ENCODE assay signal across 1 cellular context in the genomic region with DNA sequence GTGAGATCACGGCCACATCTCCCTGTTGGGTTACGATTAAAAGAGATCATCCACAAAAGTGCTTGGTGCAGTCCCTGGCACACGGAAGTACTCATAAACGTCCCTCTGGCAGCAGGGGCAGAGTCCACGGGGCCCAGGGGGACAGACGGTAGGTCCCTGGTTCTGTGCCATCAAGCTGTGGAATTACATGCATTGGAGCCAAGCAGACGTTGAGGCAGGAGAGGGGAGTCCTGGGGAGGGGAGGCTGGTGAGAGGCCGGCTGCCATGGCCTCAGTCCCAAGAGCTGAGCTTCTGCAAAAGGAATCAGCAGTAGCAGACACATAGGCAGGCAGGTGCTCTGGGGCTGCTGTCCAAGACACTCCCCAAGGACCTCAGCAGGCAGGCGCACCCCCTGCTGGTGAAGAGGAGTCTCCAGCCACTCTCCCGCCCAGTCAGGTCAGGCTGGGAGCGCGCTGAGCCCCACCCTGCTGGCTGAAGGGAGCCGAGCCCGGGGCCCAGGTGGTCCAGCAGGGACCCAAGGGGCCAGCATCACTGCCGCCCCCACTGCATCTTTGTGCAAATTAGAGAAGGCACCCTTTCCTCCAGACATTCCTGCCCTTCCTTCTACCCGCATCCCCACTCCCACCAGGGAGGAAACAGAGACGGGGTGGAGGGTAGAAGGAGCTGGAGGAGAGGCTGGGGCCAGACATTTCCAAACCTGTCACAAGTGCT.
TF ChIP-seq lines count a peak whose summit lies in the region.

No MANE protein-coding gene starts in this region.

TF ChIP-seq in HepG2, 621 proteins besides CTCF, POLR2A, EP300 and RAD21 (continued from another document and continues in another):
- TF ChIP-seq, protein P1, sequence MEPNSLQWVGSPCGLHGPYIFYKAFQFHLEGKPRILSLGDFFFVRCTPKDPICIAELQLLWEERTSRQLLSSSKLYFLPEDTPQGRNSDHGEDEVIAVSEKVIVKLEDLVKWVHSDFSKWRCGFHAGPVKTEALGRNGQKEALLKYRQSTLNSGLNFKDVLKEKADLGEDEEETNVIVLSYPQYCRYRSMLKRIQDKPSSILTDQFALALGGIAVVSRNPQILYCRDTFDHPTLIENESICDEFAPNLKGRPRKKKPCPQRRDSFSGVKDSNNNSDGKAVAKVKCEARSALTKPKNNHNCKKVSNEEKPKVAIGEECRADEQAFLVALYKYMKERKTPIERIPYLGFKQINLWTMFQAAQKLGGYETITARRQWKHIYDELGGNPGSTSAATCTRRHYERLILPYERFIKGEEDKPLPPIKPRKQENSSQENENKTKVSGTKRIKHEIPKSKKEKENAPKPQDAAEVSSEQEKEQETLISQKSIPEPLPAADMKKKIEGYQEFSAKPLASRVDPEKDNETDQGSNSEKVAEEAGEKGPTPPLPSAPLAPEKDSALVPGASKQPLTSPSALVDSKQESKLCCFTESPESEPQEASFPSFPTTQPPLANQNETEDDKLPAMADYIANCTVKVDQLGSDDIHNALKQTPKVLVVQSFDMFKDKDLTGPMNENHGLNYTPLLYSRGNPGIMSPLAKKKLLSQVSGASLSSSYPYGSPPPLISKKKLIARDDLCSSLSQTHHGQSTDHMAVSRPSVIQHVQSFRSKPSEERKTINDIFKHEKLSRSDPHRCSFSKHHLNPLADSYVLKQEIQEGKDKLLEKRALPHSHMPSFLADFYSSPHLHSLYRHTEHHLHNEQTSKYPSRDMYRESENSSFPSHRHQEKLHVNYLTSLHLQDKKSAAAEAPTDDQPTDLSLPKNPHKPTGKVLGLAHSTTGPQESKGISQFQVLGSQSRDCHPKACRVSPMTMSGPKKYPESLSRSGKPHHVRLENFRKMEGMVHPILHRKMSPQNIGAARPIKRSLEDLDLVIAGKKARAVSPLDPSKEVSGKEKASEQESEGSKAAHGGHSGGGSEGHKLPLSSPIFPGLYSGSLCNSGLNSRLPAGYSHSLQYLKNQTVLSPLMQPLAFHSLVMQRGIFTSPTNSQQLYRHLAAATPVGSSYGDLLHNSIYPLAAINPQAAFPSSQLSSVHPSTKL (CRISPR knock-in tag; IDR thresholded peaks at IDR 0.05) = peak; percentile 54
- peak; percentile 60; the same call in 1 of the 2 replicates for TF ChIP-seq ZNF598 (CRISPR knock-in tag; IDR thresholded peaks at IDR 0.05; ENCODE audit: borderline replicate concordance)
- no peak for TF ChIP-seq CAMTA2 (CRISPR knock-in tag; IDR thresholded peaks at IDR 0.05; ENCODE audit: borderline replicate concordance)
- TF ChIP-seq KAT2B (IDR thresholded peaks at IDR 0.05; ENCODE audit: borderline replicate concordance, low read depth, low read length) = no peak
- peak; percentile 79; the same call in 1 of the 2 replicates for TF ChIP-seq ZNF274 (CRISPR knock-in tag; IDR thresholded peaks at IDR 0.05)
- no peak for TF ChIP-seq KDM5A (IDR thresholded peaks at IDR 0.05; ENCODE audit: borderline replicate concordance, low read length)
- TF ChIP-seq, protein P2, sequence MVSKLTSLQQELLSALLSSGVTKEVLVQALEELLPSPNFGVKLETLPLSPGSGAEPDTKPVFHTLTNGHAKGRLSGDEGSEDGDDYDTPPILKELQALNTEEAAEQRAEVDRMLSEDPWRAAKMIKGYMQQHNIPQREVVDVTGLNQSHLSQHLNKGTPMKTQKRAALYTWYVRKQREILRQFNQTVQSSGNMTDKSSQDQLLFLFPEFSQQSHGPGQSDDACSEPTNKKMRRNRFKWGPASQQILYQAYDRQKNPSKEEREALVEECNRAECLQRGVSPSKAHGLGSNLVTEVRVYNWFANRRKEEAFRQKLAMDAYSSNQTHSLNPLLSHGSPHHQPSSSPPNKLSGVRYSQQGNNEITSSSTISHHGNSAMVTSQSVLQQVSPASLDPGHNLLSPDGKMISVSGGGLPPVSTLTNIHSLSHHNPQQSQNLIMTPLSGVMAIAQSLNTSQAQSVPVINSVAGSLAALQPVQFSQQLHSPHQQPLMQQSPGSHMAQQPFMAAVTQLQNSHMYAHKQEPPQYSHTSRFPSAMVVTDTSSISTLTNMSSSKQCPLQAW (CRISPR knock-in tag; IDR thresholded peaks at IDR 0.05) = peak; percentile 51; the same call in 1 of the 2 replicates
- TF ChIP-seq, protein P3, sequence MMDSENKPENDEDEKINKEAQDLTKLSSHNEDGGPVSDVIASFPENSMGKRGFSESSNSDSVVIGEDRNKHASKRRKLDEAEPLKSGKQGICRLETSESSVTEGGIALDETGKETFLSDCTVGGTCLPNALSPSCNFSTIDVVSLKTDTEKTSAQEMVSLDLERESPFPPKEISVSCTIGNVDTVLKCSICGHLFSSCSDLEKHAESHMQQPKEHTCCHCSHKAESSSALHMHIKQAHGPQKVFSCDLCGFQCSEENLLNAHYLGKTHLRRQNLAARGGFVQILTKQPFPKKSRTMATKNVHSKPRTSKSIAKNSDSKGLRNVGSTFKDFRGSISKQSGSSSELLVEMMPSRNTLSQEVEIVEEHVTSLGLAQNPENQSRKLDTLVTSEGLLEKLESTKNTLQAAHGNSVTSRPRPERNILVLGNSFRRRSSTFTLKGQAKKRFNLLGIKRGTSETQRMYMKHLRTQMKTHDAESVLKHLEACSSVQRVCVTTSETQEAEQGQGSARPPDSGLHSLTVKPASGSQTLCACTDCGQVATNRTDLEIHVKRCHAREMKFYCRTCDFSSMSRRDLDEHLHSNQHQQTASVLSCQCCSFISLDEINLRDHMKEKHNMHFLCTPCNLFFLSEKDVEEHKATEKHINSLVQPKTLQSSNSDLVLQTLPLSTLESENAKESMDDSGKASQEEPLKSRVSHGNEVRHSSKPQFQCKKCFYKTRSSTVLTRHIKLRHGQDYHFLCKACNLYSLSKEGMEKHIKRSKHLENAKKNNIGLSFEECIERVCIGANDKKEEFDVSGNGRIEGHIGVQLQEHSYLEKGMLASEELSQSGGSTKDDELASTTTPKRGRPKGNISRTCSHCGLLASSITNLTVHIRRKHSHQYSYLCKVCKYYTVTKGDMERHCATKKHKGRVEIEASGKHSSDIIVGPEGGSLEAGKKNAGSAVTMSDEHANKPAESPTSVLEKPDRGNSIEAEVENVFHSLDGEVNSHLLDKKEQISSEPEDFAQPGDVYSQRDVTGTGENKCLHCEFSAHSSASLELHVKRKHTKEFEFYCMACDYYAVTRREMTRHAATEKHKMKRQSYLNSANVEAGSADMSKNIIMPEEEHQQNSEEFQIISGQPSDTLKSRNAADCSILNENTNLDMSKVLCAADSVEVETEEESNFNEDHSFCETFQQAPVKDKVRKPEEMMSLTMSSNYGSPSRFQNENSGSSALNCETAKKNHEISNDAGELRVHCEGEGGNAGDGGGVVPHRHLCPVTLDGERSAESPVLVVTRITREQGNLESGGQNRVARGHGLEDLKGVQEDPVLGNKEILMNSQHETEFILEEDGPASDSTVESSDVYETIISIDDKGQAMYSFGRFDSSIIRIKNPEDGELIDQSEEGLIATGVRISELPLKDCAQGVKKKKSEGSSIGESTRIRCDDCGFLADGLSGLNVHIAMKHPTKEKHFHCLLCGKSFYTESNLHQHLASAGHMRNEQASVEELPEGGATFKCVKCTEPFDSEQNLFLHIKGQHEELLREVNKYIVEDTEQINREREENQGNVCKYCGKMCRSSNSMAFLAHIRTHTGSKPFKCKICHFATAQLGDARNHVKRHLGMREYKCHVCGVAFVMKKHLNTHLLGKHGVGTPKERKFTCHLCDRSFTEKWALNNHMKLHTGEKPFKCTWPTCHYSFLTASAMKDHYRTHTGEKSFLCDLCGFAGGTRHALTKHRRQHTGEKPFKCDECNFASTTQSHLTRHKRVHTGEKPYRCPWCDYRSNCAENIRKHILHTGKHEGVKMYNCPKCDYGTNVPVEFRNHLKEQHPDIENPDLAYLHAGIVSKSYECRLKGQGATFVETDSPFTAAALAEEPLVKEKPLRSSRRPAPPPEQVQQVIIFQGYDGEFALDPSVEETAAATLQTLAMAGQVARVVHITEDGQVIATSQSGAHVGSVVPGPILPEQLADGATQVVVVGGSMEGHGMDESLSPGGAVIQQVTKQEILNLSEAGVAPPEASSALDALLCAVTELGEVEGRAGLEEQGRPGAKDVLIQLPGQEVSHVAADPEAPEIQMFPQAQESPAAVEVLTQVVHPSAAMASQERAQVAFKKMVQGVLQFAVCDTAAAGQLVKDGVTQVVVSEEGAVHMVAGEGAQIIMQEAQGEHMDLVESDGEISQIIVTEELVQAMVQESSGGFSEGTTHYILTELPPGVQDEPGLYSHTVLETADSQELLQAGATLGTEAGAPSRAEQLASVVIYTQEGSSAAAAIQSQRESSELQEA (CRISPR knock-in tag; IDR thresholded peaks at IDR 0.05; ENCODE audit: not compliant biosample characterization) = no peak
- TF ChIP-seq DMAP1 (CRISPR knock-in tag; IDR thresholded peaks at IDR 0.05) = peak; percentile 55; the same call in 1 of the 2 replicates
- TF ChIP-seq KDM1A (CRISPR knock-in tag; IDR thresholded peaks at IDR 0.05) = no peak
- TF ChIP-seq, protein P4, sequence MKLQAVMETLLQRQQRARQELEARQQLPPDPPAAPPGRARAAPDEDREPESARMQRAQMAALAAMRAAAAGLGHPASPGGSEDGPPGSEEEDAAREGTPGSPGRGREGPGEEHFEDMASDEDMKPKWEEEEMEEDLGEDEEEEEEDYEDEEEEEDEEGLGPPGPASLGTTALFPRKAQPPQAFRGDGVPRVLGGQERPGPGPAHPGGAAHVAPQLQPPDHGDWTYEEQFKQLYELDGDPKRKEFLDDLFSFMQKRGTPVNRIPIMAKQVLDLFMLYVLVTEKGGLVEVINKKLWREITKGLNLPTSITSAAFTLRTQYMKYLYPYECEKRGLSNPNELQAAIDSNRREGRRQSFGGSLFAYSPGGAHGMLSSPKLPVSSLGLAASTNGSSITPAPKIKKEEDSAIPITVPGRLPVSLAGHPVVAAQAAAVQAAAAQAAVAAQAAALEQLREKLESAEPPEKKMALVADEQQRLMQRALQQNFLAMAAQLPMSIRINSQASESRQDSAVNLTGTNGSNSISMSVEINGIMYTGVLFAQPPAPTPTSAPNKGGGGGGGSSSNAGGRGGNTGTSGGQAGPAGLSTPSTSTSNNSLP (IDR thresholded peaks at IDR 0.05; ENCODE audit: low read depth, low read length) = no peak
- TF ChIP-seq SMARCE1 (IDR thresholded peaks at IDR 0.05; ENCODE audit: borderline replicate concordance) = no peak
- TF ChIP-seq, protein P5, sequence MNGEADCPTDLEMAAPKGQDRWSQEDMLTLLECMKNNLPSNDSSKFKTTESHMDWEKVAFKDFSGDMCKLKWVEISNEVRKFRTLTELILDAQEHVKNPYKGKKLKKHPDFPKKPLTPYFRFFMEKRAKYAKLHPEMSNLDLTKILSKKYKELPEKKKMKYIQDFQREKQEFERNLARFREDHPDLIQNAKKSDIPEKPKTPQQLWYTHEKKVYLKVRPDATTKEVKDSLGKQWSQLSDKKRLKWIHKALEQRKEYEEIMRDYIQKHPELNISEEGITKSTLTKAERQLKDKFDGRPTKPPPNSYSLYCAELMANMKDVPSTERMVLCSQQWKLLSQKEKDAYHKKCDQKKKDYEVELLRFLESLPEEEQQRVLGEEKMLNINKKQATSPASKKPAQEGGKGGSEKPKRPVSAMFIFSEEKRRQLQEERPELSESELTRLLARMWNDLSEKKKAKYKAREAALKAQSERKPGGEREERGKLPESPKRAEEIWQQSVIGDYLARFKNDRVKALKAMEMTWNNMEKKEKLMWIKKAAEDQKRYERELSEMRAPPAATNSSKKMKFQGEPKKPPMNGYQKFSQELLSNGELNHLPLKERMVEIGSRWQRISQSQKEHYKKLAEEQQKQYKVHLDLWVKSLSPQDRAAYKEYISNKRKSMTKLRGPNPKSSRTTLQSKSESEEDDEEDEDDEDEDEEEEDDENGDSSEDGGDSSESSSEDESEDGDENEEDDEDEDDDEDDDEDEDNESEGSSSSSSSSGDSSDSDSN (CRISPR knock-in tag; IDR thresholded peaks at IDR 0.05) = peak; percentile 70
- no peak for TF ChIP-seq ZNF138 (CRISPR knock-in tag; IDR thresholded peaks at IDR 0.05; ENCODE audit: low read depth)
- no peak for TF ChIP-seq ZNF205 (CRISPR knock-in tag; IDR thresholded peaks at IDR 0.05)
- TF ChIP-seq ZSCAN9 (CRISPR knock-in tag; IDR thresholded peaks at IDR 0.05; ENCODE audit: borderline replicate concordance) = peak; percentile 24; the same call in 1 of the 2 replicates
- TF ChIP-seq ZSCAN20 (CRISPR knock-in tag; IDR thresholded peaks at IDR 0.05; ENCODE audit: borderline replicate concordance) = 0 out of 2 replicates have a peak, but pooled peaks have one; percentile 21
- TF ChIP-seq, protein P6, sequence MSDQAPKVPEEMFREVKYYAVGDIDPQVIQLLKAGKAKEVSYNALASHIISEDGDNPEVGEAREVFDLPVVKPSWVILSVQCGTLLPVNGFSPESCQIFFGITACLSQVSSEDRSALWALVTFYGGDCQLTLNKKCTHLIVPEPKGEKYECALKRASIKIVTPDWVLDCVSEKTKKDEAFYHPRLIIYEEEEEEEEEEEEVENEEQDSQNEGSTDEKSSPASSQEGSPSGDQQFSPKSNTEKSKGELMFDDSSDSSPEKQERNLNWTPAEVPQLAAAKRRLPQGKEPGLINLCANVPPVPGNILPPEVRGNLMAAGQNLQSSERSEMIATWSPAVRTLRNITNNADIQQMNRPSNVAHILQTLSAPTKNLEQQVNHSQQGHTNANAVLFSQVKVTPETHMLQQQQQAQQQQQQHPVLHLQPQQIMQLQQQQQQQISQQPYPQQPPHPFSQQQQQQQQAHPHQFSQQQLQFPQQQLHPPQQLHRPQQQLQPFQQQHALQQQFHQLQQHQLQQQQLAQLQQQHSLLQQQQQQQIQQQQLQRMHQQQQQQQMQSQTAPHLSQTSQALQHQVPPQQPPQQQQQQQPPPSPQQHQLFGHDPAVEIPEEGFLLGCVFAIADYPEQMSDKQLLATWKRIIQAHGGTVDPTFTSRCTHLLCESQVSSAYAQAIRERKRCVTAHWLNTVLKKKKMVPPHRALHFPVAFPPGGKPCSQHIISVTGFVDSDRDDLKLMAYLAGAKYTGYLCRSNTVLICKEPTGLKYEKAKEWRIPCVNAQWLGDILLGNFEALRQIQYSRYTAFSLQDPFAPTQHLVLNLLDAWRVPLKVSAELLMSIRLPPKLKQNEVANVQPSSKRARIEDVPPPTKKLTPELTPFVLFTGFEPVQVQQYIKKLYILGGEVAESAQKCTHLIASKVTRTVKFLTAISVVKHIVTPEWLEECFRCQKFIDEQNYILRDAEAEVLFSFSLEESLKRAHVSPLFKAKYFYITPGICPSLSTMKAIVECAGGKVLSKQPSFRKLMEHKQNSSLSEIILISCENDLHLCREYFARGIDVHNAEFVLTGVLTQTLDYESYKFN (CRISPR knock-in tag; conservative IDR thresholded peaks at IDR 0.05) = peak; percentile 91
- no peak for TF ChIP-seq ZNF251 (CRISPR knock-in tag; IDR thresholded peaks at IDR 0.05)
- TF ChIP-seq, protein P7, sequence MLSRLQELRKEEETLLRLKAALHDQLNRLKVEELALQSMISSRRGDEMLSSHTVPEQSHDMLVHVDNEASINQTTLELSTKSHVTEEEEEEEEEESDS (CRISPR knock-in tag; IDR thresholded peaks at IDR 0.05; ENCODE audit: borderline replicate concordance) = no peak
- TF ChIP-seq ZBTB42 (CRISPR knock-in tag; IDR thresholded peaks at IDR 0.05) = no peak
- TF ChIP-seq ZNF713 (CRISPR knock-in tag; IDR thresholded peaks at IDR 0.05) = no peak
- TF ChIP-seq ZNF34 (CRISPR knock-in tag; IDR thresholded peaks at IDR 0.05; ENCODE audit: borderline replicate concordance) = no peak
- no peak for TF ChIP-seq STAT5B (CRISPR knock-in tag; IDR thresholded peaks at IDR 0.05)
- TF ChIP-seq CEBPG (CRISPR knock-in tag; IDR thresholded peaks at IDR 0.05) = 0 out of 2 replicates have a peak, but pooled peaks have one; percentile 2
- no peak for TF ChIP-seq SP1 (IDR thresholded peaks at IDR 0.05)
- no peak; the same call in 1 of the 2 replicates for TF ChIP-seq SP1 (CRISPR knock-in tag; IDR thresholded peaks at IDR 0.05)
